22 cellular contexts compared by ENCODE assay signal in the genomic region with DNA sequence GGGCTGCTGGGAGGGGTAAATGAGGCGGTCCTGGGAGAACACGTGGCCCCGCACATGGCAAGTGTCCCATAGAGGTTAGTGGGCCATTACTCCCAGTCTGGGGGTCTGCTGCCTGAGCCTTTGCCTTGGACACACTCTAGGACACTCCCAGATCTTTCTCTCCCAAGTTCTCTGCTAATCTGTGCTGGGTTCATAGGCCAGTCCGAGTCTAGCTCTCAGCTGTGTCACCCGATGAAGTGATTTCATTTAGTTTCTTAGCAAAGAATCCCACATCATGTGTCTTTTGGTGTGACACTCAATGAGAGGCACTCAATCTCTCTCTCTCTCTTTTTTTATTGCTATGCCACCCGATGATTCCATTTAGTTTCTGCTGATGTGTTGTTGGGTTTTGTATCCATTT. TPM values are rescaled to one million over a fixed set of nuclear protein-coding genes. Genes with fewer than 3 reads are reported as not detected.
DNase-seq lines count a peak whose midpoint lies in the region; ATAC-seq and TF ChIP-seq lines count a peak whose summit lies in the region.
"Had no signal": no experiment of that assay in that cellular context is flagged by ENCODE, and none has a peak within 500 bp of the region (broad histone marks: within the 10 kb centered on the region; RNA-seq: fewer than 3 reads in every experiment).

No MANE protein-coding gene starts in this region.

- no peak overlapping the region for H4K8ac ChIP-seq in trophoblast cell (ENCODE audit: low read depth, low read length)

- no peak for ATAC-seq in Right ventricle myocardium superior (ENCODE audit: poor library complexity)
- ATAC-seq: HCT116 had no signal

- no peak overlapping the region for H4K91ac ChIP-seq in trophoblast cell (ENCODE audit: low read depth, low read length)

- TF ChIP-seq POLR2A in breast epithelium (IDR thresholded peaks at IDR 0.05) = no peak

- H3K27me3 ChIP-seq in mammary epithelial cell (ENCODE audit: insufficient read depth, low read length) = no peaks in the 10 kb centered on the region
- H3K27me3 ChIP-seq in breast epithelium = no peaks in the 10 kb centered on the region
- H3K27me3 ChIP-seq in layer of hippocampus (ENCODE audit: control insufficient read depth, insufficient read depth, low read length) = no peaks in the 10 kb centered on the region
- no peaks in the 10 kb centered on the region for H3K27me3 ChIP-seq in trophoblast cell (ENCODE audit: insufficient read depth, low read length)
- H3K27me3 ChIP-seq: BE2C had no signal

- no peak overlapping the region for H3K23ac ChIP-seq in trophoblast cell (ENCODE audit: low read length)

- 99% methylated on average over 6 of the region's 6 CpGs for WGBS in mammary epithelial cell (ENCODE audit: low coverage, missing lambda C conversion rate)
- no CpG with 5 or more reads among the region's 6 CpGs for WGBS in trophoblast cell (ENCODE audit: extremely low coverage, insufficient coverage, insufficient read length)

- no peaks in the 10 kb centered on the region for H4K20me1 ChIP-seq in mammary epithelial cell (ENCODE audit: insufficient read depth, low read length)

- no peak overlapping the region for H2BK5ac ChIP-seq in trophoblast cell (ENCODE audit: low read depth, low read length, poor library complexity)

- no TSS peak for BruUV-seq in mammary epithelial cell (replicated peaks; lab: Mats Ljungman, UMichigan)

- H3K9ac ChIP-seq in mammary epithelial cell (ENCODE audit: insufficient read depth, low read length) (no peak overlapping the region), trophoblast cell (ENCODE audit: low read length) (no peak overlapping the region)
- H3K9ac ChIP-seq: KMS-11 had no signal

- peaks cover 34% of the 10 kb centered on the region for H3K4me1 ChIP-seq in mammary epithelial cell (ENCODE audit: insufficient read depth, low read length)
- H3K4me1 ChIP-seq in breast epithelium = peaks cover 0 to 11% of the 10 kb centered on the region in 2 donors
- H3K4me1 ChIP-seq in trophoblast cell (ENCODE audit: control insufficient read depth in 1 of 2, insufficient read depth in 2 of 2, low read length in 2 of 2) = peaks cover 11 to 12% of the 10 kb centered on the region in 2 experiments
- H3K4me1 ChIP-seq: BE2C had no signal

- no peak overlapping the region for H4K12ac ChIP-seq in trophoblast cell (ENCODE audit: low read depth, low read length)

- DNase-seq in mammary epithelial cell (no peak), breast epithelium (ENCODE audit: low spot score in 2 of 2) (no peak), substantia nigra (lab: John Stamatoyannopoulos, UW) (no peak), activated T-cell treated with anti-CD3 and anti-CD28 coated beads for 4 hours (no peak), Right ventricle myocardium superior (no peak), trophoblast cell (no peak)
- DNase-seq: BE2C; DMS153; DND-41; MM.1S; NCI-H2029; NCI-H446 treated with DMSO at 0.1 percent for 48 hours; NCI-H526; NCI-H82; NK-92 treated with Interleukin-12 subunit alpha and Interleukin-12 subunit beta, amount 100 ng/mL, for 24 hours; PC-9; SHP77 had no signal

- H3K4me2 ChIP-seq in mammary epithelial cell (ENCODE audit: insufficient read depth, low read depth, low read length) (peak overlapping the region; percentile 46), trophoblast cell (ENCODE audit: low read length) (no peak overlapping the region)
- H3K4me2 ChIP-seq: KMS-11, PC-9 had no signal

- H3K27ac ChIP-seq in mammary epithelial cell (ENCODE audit: insufficient read depth, low read depth, low read length) (peak overlapping the region; percentile 23), breast epithelium (no peak overlapping the region), layer of hippocampus (ENCODE audit: low read depth, low read length) (peak overlapping the region; percentile 98), substantia nigra (ENCODE audit: low read depth, low read length, poor library complexity, severe bottlenecking) (peak overlapping the region; percentile 98), trophoblast cell (ENCODE audit: low read depth, low read length) (no peak overlapping the region)
- H3K27ac ChIP-seq: 22Rv1, KMS-11, PC-9 had no signal

- no peak overlapping the region for H2BK12ac ChIP-seq in trophoblast cell (ENCODE audit: low read length)

- H3K36me3 ChIP-seq in mammary epithelial cell (ENCODE audit: insufficient read depth, low read length) (no peaks in the 10 kb centered on the region), breast epithelium (no peaks in the 10 kb centered on the region), trophoblast cell (ENCODE audit: control insufficient read depth in 1 of 2, insufficient read depth in 2 of 2, low read length in 2 of 2) (no peaks in the 10 kb centered on the region)
- H3K36me3 ChIP-seq: BE2C had no signal

- CTCF ChIA-PET in mammary epithelial cell (lab: Charles Lee; ENCODE audit: low non-redundant PET) = interaction anchor here (0.6 to 0.7 kb wide), 3 partner anchors 13 to 55 kb away, joined by 3 read pairs; no protein-coding TSS in a partner anchor

- H3K79me2 ChIP-seq in mammary epithelial cell (ENCODE audit: insufficient read depth, low read length) (no peaks in the 10 kb centered on the region), trophoblast cell (ENCODE audit: control insufficient read depth, insufficient read depth, low read length, poor library complexity) (no peaks in the 10 kb centered on the region)

- H3K14ac ChIP-seq in trophoblast cell (ENCODE audit: low read length) = no peak overlapping the region

- no peak overlapping the region for H3K4ac ChIP-seq in trophoblast cell (ENCODE audit: low read depth, low read length)

- H3K18ac ChIP-seq in trophoblast cell (ENCODE audit: low read length) = no peak overlapping the region

- intact Hi-C loops in mammary epithelial cell (cut with micrococcal nuclease) (loop anchor here (1.0 to 2.0 kb wide), 2 partner anchors 13 to 17 kb away; no protein-coding TSS in a partner anchor), breast epithelium (cut with DNase I; ENCODE audit: low total_unique reads) (no loop called here), Right ventricle myocardium superior (cut with DNase I) (no loop called here)

- no peak for TF ChIP-seq CTCF in mammary epithelial cell (conservative IDR thresholded peaks at IDR 0.05 in 1 of 2, IDR thresholded peaks at IDR 0.05 in 1 of 2; ENCODE audit: extremely low read depth in 1 of 2, insufficient read depth in 1 of 2, low read depth in 1 of 2, low read length in 2 of 2)
- TF ChIP-seq CTCF in breast epithelium (IDR thresholded peaks at IDR 0.05) = no peak

- dilution Hi-C loops in mammary epithelial cell (cut with HindIII; ENCODE audit: low sequenced_read_pairs) = no loop called here

- in situ Hi-C loops in mammary epithelial cell (cut with MboI; ENCODE audit: low sequenced_read_pairs in 2 of 2) = no loop called here

- H3K79me1 ChIP-seq in trophoblast cell (ENCODE audit: low read length) = no peaks in the 10 kb centered on the region

- H3K4me3 ChIP-seq in mammary epithelial cell (replicated peaks in 1 of 3; ENCODE audit: insufficient read depth in 1 of 3, low read depth in 2 of 3, low read length in 3 of 3) (no peak overlapping the region), breast epithelium (no peak overlapping the region), trophoblast cell (ENCODE audit: low read depth, low read length) (no peak overlapping the region)
- H3K4me3 ChIP-seq: PC-9 had no signal

- peaks cover 9% of the 10 kb centered on the region for H3K9me3 ChIP-seq in mammary epithelial cell (replicated peaks; ENCODE audit: insufficient read depth, low read length)
- peaks cover 7 to 8% of the 10 kb centered on the region in 2 donors for H3K9me3 ChIP-seq in breast epithelium
- H3K9me3 ChIP-seq in trophoblast cell (ENCODE audit: insufficient read depth, low read depth, low read length) = peaks cover 3% of the 10 kb centered on the region
- H3K9me3 ChIP-seq: BE2C had no signal

- no peak overlapping the region for H2BK120ac ChIP-seq in trophoblast cell (ENCODE audit: insufficient read depth, low read length, poor library complexity)

- H2AK5ac ChIP-seq in trophoblast cell (ENCODE audit: low read length) = no peak overlapping the region

- peak overlapping the region; percentile 86 for H2AFZ ChIP-seq in mammary epithelial cell (ENCODE audit: low read depth, low read length)
- H2AFZ ChIP-seq in trophoblast cell (ENCODE audit: insufficient read depth, low read length, poor library complexity) = no peak overlapping the region
- H2AFZ ChIP-seq: PC-9 had no signal

RNA-seq across cellular contexts. Expression of a gene that starts 25.0 kb away (rescaled TPM):
- total RNA-seq in mammary epithelial cell (10 to 100 TPM in 1 of 2 donors, 1 to 10 TPM in 1; 3.3 to 16.6 TPM), breast epithelium (10 to 100 TPM; 13.3 to 22.6 (median 14.9) TPM), Right ventricle myocardium superior (3.0 TPM)
- 11.7 TPM for polyA plus RNA-seq in mammary epithelial cell
- polyA minus RNA-seq in mammary epithelial cell = 16.9 TPM
- 0.05 and 0.06 TPM in 2 replicates for polyA plus RNA-seq in trophoblast cell (2013)

RNA-seq across cellular contexts. Expression of a gene that starts 49.0 kb away (rescaled TPM):
- total RNA-seq in mammary epithelial cell (not detected), breast epithelium (1 to 10 TPM in 1 of 3 donors, under 1 TPM in 1, not detected in 1; 0.33 to 1.8 TPM), Right ventricle myocardium superior (0.16 TPM)
- 0.44 TPM for polyA plus RNA-seq in mammary epithelial cell
- not detected for polyA minus RNA-seq in mammary epithelial cell
- 4.4 and 4.7 TPM in 2 replicates for polyA plus RNA-seq in trophoblast cell (2013)
- total RNA-seq: IMR-90 had no signal
- polyA plus RNA-seq: IMR-90 had no signal

RNA-seq across cellular contexts. Expression of a gene that starts 59.0 kb away (rescaled TPM):
- total RNA-seq in mammary epithelial cell = 10 to 100 TPM; 33.2 to 59.3 TPM
- 39.5 TPM for polyA plus RNA-seq in mammary epithelial cell
- 234 TPM for polyA minus RNA-seq in mammary epithelial cell
- total RNA-seq in breast epithelium = 10 to 100 TPM; 11.0 to 23.6 (median 18.7) TPM
- total RNA-seq in Right ventricle myocardium superior = 4.4 TPM
- 26.9 and 27.8 TPM in 2 replicates for polyA plus RNA-seq in trophoblast cell (2013)

Comparison
In these comparisons a context has a peak if more than half of its experiments do, and no peak if none do; other contexts are left out.
1. H3K27ac ChIP-seq: peak in mammary epithelial cell (single experiment), layer of hippocampus (single experiment) and substantia nigra (single experiment); none in breast epithelium (0 of 2) and trophoblast cell (single experiment).